ENCODE assay signal across 15 cellular contexts in genomic region chr12:25875661-25876060, GRCh38.
"Had no signal": no experiment of that assay in that cellular context is flagged by ENCODE, and none has a peak within 500 bp of the region (broad histone marks: within the 10 kb centered on the region; RNA-seq: fewer than 3 reads in every experiment).

No MANE protein-coding gene starts in this region.

- DNase-seq: activated CD4-positive, alpha-beta T cell treated with anti-CD3 and anti-CD28 coated beads for 48 hours; activated CD8-positive, alpha-beta memory T cell treated with anti-CD3 and anti-CD28 coated beads, Interleukin-2, amount 50 U/mL, for 4 hours; activated CD8-positive, alpha-beta T cell treated with anti-CD3 and anti-CD28 coated beads, Interleukin-2, amount 10 ng/mL, durations not matched to agents 7 days and 5 days; activated gamma-delta T cell; activated T-cell treated with anti-CD3 and anti-CD28 coated beads, Interleukin-2, amount 50 U/mL, for 72 hours; anterior cingulate cortex; brain microvascular endothelial cell; cerebellar nuclear complex; dermis blood vessel endothelial cell; foreskin keratinocyte; kidney glomerular epithelial cell; ovary; stimulated activated naive CD8-positive, alpha-beta T cell treated with anti-CD3 and anti-CD28 coated beads, Interleukin-15, Interleukin-2, amounts not matched to agents 100 U/mL and 50 U/mL, for 24 hours had no signal

- ATAC-seq: activated CD8-positive, alpha-beta T cell treated with anti-CD3 and anti-CD28 coated beads, Interleukin-2, amount 10 ng/mL, durations not matched to agents 7 days and 5 days; activated T-cell treated with anti-CD3 and anti-CD28 coated beads, Interleukin-2, amount 50 U/mL, for 72 hours; foreskin keratinocyte; sciatic nerve; stimulated activated naive CD8-positive, alpha-beta T cell treated with anti-CD3 and anti-CD28 coated beads, Interleukin-15, Interleukin-2, amounts not matched to agents 100 U/mL and 50 U/mL, for 24 hours had no signal

- H3K27me3 ChIP-seq: brain microvascular endothelial cell, foreskin keratinocyte, ovary, suprapubic skin had no signal

- H3K4me1 ChIP-seq: foreskin keratinocyte, suprapubic skin had no signal

- H3K9me3 ChIP-seq: ovary, suprapubic skin had no signal

- H3K27ac ChIP-seq: brain microvascular endothelial cell, foreskin keratinocyte, ovary, suprapubic skin had no signal

- H3K4me3 ChIP-seq: ovary, suprapubic skin had no signal

- H3K36me3 ChIP-seq: brain microvascular endothelial cell, ovary, suprapubic skin had no signal
